In genomic region chr1:119141660-119142059, GRCh38 we compare ENCODE assay signal across 10 cellular contexts. TPM values are rescaled to one million over a fixed set of nuclear protein-coding genes. Genes with fewer than 3 reads are reported as not detected.
DNase-seq lines count a peak whose midpoint lies in the region; ATAC-seq and TF ChIP-seq lines count a peak whose summit lies in the region.
"Had no signal": no experiment of that assay in that cellular context is flagged by ENCODE, and none has a peak within 500 bp of the region (broad histone marks: within the 10 kb centered on the region; RNA-seq: fewer than 3 reads in every experiment).

No MANE protein-coding gene starts in this region.

- CTCF ChIA-PET in HEK293 (lab: Yijun Ruan, JAX): interaction anchor here (0.6 to 1.7 kb wide), 3 partner anchors 74 to 701 kb away, joined by 3 to 6 read pairs (median 3); no protein-coding TSS in a partner anchor

- no peak overlapping the region for H2AFZ ChIP-seq in SU-DHL-6 (ENCODE audit: low read depth, low read length, severe bottlenecking)

- H3K27ac ChIP-seq in HEK293 (ENCODE audit: extremely low read depth, low read depth, low read length): no peak overlapping the region
- no peak overlapping the region for H3K27ac ChIP-seq in SU-DHL-6 (ENCODE audit: low read depth, low read length)
- peak overlapping the region; percentile 95 for H3K27ac ChIP-seq in iPS-18a (ENCODE audit: low read length)

- H3K4me2 ChIP-seq in SU-DHL-6 (ENCODE audit: low read depth, low read length, poor library complexity, severe bottlenecking): peak overlapping the region; percentile 82

- H3K9me3 ChIP-seq in BE2C: no peaks in the 10 kb centered on the region
- no peaks in the 10 kb centered on the region for H3K9me3 ChIP-seq in HEK293 (ENCODE audit: control insufficient read depth, insufficient read depth, low read depth, low read length)
- H3K9me3 ChIP-seq in SU-DHL-6 (ENCODE audit: insufficient read depth, low read length): no peaks in the 10 kb centered on the region
- no peaks in the 10 kb centered on the region for H3K9me3 ChIP-seq in iPS-18a (ENCODE audit: control insufficient read depth, low read depth, low read length)
- H3K9me3 ChIP-seq: testis had no signal

- TF ChIP-seq CTCF in BE2C (IDR thresholded peaks at IDR 0.05; ENCODE audit: low read depth, low read length) (no peak), HEK293 (tag by site-specific recombination; IDR thresholded peaks at IDR 0.05) (no peak), SU-DHL-6 (IDR thresholded peaks at IDR 0.05; ENCODE audit: insufficient read depth, low read length, poor library complexity, severe bottlenecking) (no peak)

- H3K27me3 ChIP-seq in BE2C: no peaks in the 10 kb centered on the region
- H3K27me3 ChIP-seq in SU-DHL-6 (ENCODE audit: low read length): no peaks in the 10 kb centered on the region
- no peaks in the 10 kb centered on the region for H3K27me3 ChIP-seq in iPS-18a (ENCODE audit: control insufficient read depth, insufficient read depth, low read length)
- H3K27me3 ChIP-seq: testis had no signal

- H3K79me2 ChIP-seq in SU-DHL-6 (ENCODE audit: insufficient read depth, low read length): peaks cover 9% of the 10 kb centered on the region; the same call in 1 of the 2 replicates

- H3F3A ChIP-seq in SU-DHL-6 (ENCODE audit: insufficient read depth): peaks cover 14% of the 10 kb centered on the region

- H4K20me1 ChIP-seq in SU-DHL-6 (ENCODE audit: low read depth, low read length): peaks cover 3% of the 10 kb centered on the region; the same call in 1 of the 2 replicates

- DNase-seq in BE2C: no peak
- no peak for DNase-seq in stimulated activated CD4-positive, alpha-beta T cell treated with anti-CD3 and anti-CD28 coated beads, Interleukin-4, amount 100 ng/mL, for 1 hour
- DNase-seq in mesenteric fat pad (ENCODE audit: low spot score): no peak
- DNase-seq: NCI-H2171 treated with DMSO at 0.1 percent for 48 hours had no signal

- H3K9me2 ChIP-seq in SU-DHL-6 (replicated peaks; ENCODE audit: insufficient read depth, low read length): no peaks in the 10 kb centered on the region

- H3K4me3 ChIP-seq in BE2C (ENCODE audit: low read depth, low read length): peak overlapping the region; percentile 83; the same call in 1 of the 2 replicates
- no peak overlapping the region; the same call in 1 of the 2 replicates for H3K4me3 ChIP-seq in HEK293 (ENCODE audit: low read depth, low read length)
- peak overlapping the region; percentile 69 for H3K4me3 ChIP-seq in SU-DHL-6 (ENCODE audit: insufficient read depth, low read length, poor library complexity, severe bottlenecking)
- peak overlapping the region; percentile 91 for H3K4me3 ChIP-seq in iPS-18a (ENCODE audit: low read length)

- H3K4me1 ChIP-seq in BE2C (no peaks in the 10 kb centered on the region), HEK293 (ENCODE audit: control insufficient read depth, insufficient read depth, low read length) (no peaks in the 10 kb centered on the region), iPS-18a (ENCODE audit: control insufficient read depth, low read depth, low read length) (peaks cover 15% of the 10 kb centered on the region)

- H3K36me3 ChIP-seq in BE2C (no peaks in the 10 kb centered on the region; the same call in none of the 2 replicates), HEK293 (ENCODE audit: control insufficient read depth in 2 of 2, insufficient read depth in 1 of 2, low read length in 2 of 2) (peaks cover 0 to 14% of the 10 kb centered on the region in 2 experiments; a peak in 1 of 3 replicates), SU-DHL-6 (ENCODE audit: low read length) (no peaks in the 10 kb centered on the region), iPS-18a (ENCODE audit: control insufficient read depth, low read depth, low read length) (no peaks in the 10 kb centered on the region)

- H3K9ac ChIP-seq in SU-DHL-6 (ENCODE audit: low read length) (peak overlapping the region; percentile 71), iPS-18a (ENCODE audit: low read length) (peak overlapping the region; percentile 90)

- ATAC-seq in GM21737 (IDR thresholded peaks at IDR 0.05; ENCODE audit: unreplicated experiment) (no peak), GM19328 (IDR thresholded peaks at IDR 0.05; ENCODE audit: unreplicated experiment) (no peak)

- POLR2A ChIA-PET in HEK293 (lab: Yijun Ruan, JAX): no interaction called here

TF ChIP-seq in HEK293, 187 proteins besides CTCF, POLR2A, EP300 and RAD21:
- TF ChIP-seq ZNF398 (tag by site-specific recombination; IDR thresholded peaks at IDR 0.05) (no peak), ZNF133 (tag by site-specific recombination; IDR thresholded peaks at IDR 0.05) (peak; percentile 92)

RNA-seq across cellular contexts. Expression of gene WARS2, which starts 1.2 kb away (rescaled TPM):
- 14.7 TPM for polyA plus RNA-seq in BE2C (2012; ENCODE audit: insufficient read depth, insufficient read length, low read depth)
- total RNA-seq in mesenteric fat pad: 14.5 TPM
